In genomic region chr1:30562559-30562958, GRCh38 we compare ENCODE assay signal across 20 cellular contexts.
"Had no signal": no experiment of that assay in that cellular context is flagged by ENCODE, and none has a peak within 500 bp of the region (broad histone marks: within the 10 kb centered on the region; RNA-seq: fewer than 3 reads in every experiment).

No MANE protein-coding gene starts in this region.

- H3K27me3 ChIP-seq: colonic mucosa, esophagus muscularis mucosa, foreskin keratinocyte, gastroesophageal sphincter, left lung had no signal

- H3K4me3 ChIP-seq: colonic mucosa, dorsolateral prefrontal cortex, esophagus muscularis mucosa, gastroesophageal sphincter, heart right ventricle, left lung, lower lobe of right lung, mucosa of descending colon had no signal

- FAIRE-seq: endothelial cell of umbilical vein, frontal cortex, islet of Langerhans, keratinocyte had no signal

- H3K36me3 ChIP-seq: colonic mucosa, esophagus muscularis mucosa, gastroesophageal sphincter, heart right ventricle, left lung, lower lobe of right lung had no signal

- ATAC-seq: foreskin keratinocyte, gastroesophageal sphincter, left cardiac atrium, left lung, lower lobe of right lung, mucosa of descending colon had no signal

- DNase-seq: colonic mucosa; dermis blood vessel endothelial cell; dorsolateral prefrontal cortex; effector CD4-positive, alpha-beta T cell; effector memory CD4-positive, alpha-beta T cell; foreskin keratinocyte; heart right ventricle; hippocampal formation; left cardiac atrium; left lung; lower lobe of right lung; mesenchymal stem cell; mucosa of descending colon; naive B cell had no signal

- H3K27ac ChIP-seq: colonic mucosa, dorsolateral prefrontal cortex, esophagus muscularis mucosa, foreskin keratinocyte, gastroesophageal sphincter, heart right ventricle, left lung, lower lobe of right lung had no signal

- H3K9me3 ChIP-seq: colonic mucosa had no signal

- H3K4me1 ChIP-seq: colonic mucosa, esophagus muscularis mucosa, foreskin keratinocyte, gastroesophageal sphincter, heart right ventricle, left lung, lower lobe of right lung had no signal
